Comparison of ENCODE assay signal across 30 cellular contexts in genomic region chr1:99110140-99111041, GRCh38.
"Had no signal": no experiment of that assay in that cellular context is flagged by ENCODE, and none has a peak within 500 bp of the region (broad histone marks: within the 10 kb centered on the region; RNA-seq: fewer than 3 reads in every experiment).

No MANE protein-coding gene starts in this region.

- H3K4me1 ChIP-seq: lower lobe of right lung had no signal

- DNase-seq: activated CD4-positive, alpha-beta memory T cell treated with anti-CD3 and anti-CD28 coated beads, Interleukin-2, amount 10 ng/mL, durations not matched to agents 7 days and 5 days; activated CD4-positive, alpha-beta T cell treated with anti-CD3 and anti-CD28 coated beads for 1 hour; activated CD4-positive, alpha-beta T cell treated with anti-CD3 and anti-CD28 coated beads, Interleukin-2, amount 10 ng/mL, durations not matched to agents 7 days and 5 days; activated CD8-positive, alpha-beta memory T cell treated with anti-CD3 and anti-CD28 coated beads, Interleukin-2, amount 50 U/mL, for 48 hours; activated gamma-delta T cell treated with Interleukin-2 at 50 U/mL for 16 hours; activated naive CD8-positive, alpha-beta T cell treated with anti-CD3 and anti-CD28 coated beads, Interleukin-2, amount 50 U/mL, for 24 hours; activated T-cell treated with anti-CD3 and anti-CD28 coated beads, Interleukin-2, amount 50 U/mL, for 24 hours; amygdala; central memory CD4-positive, alpha-beta T cell; endodermal cell; foreskin fibroblast; head of caudate nucleus; hippocampal formation; lower lobe of right lung; mesenchymal stem cell; natural killer cell; posterior cingulate gyrus; stimulated activated CD4-positive, alpha-beta T cell treated with anti-CD3 and anti-CD28 coated beads, Interleukin-4, amount 100 ng/mL, for 24 hours; T1000; trophoblast cell had no signal

- H3K4me1 Mint-ChIP-seq: activated CD4-positive, alpha-beta memory T cell treated with anti-CD3 and anti-CD28 coated beads, Interleukin-2, amount 10 ng/mL, durations not matched to agents 7 days and 5 days; activated CD4-positive, alpha-beta T cell treated with anti-CD3 and anti-CD28 coated beads, Interleukin-2, amount 10 ng/mL, durations not matched to agents 7 days and 5 days; endodermal cell; natural killer cell; stimulated activated effector memory CD8-positive, alpha-beta T cell treated with anti-CD3 and anti-CD28 coated beads, Interleukin-12 subunit alpha, Interleukin-12 subunit beta, amount 100 ng/mL, for 72 hours had no signal

- H3K36me3 ChIP-seq: lower lobe of right lung, thoracic aorta had no signal

- H3K9me3 Mint-ChIP-seq: activated CD4-positive, alpha-beta T cell treated with anti-CD3 and anti-CD28 coated beads, Interleukin-2, amount 10 ng/mL, durations not matched to agents 7 days and 5 days; activated naive CD4-positive, alpha-beta T cell treated with anti-CD3 and anti-CD28 coated beads, Interleukin-2, amount 50 U/mL, for 24 hours; activated naive CD8-positive, alpha-beta T cell treated with anti-CD3 and anti-CD28 coated beads, Interleukin-2, amount 50 U/mL, for 24 hours; endodermal cell; stimulated activated effector memory CD8-positive, alpha-beta T cell treated with anti-CD3 and anti-CD28 coated beads, Interleukin-12 subunit alpha, Interleukin-12 subunit beta, amount 100 ng/mL, for 72 hours; stimulated activated naive CD8-positive, alpha-beta T cell treated with anti-CD3 and anti-CD28 coated beads, Interleukin-15, Interleukin-2, amounts not matched to agents 100 ng/mL and 50 ng/mL, for 24 hours had no signal

- H3K4me3 ChIP-seq: lower lobe of right lung, skin epidermis, thoracic aorta had no signal

- H3K27me3 Mint-ChIP-seq: activated CD4-positive, alpha-beta memory T cell treated with anti-CD3 and anti-CD28 coated beads, Interleukin-2, amount 10 ng/mL, durations not matched to agents 7 days and 5 days; activated CD4-positive, alpha-beta T cell treated with anti-CD3 and anti-CD28 coated beads, Interleukin-2, amount 10 ng/mL, durations not matched to agents 7 days and 5 days; activated naive CD4-positive, alpha-beta T cell treated with anti-CD3 and anti-CD28 coated beads, Interleukin-2, amount 50 U/mL, for 24 hours; activated naive CD8-positive, alpha-beta T cell treated with anti-CD3 and anti-CD28 coated beads, Interleukin-2, amount 50 U/mL, for 24 hours; activated T-cell treated with anti-CD3 and anti-CD28 coated beads, Interleukin-2, amount 50 U/mL, for 24 hours; dendritic cell treated with granulocyte-macrophage colony-stimulating factor and Interleukin-4, amounts not matched to agents 40 ng/mL and 50 ng/mL, for 4 days had no signal

- H3K4me3 Mint-ChIP-seq: activated CD4-positive, alpha-beta memory T cell treated with anti-CD3 and anti-CD28 coated beads, Interleukin-2, amount 10 ng/mL, durations not matched to agents 7 days and 5 days; activated CD4-positive, alpha-beta T cell treated with anti-CD3 and anti-CD28 coated beads, Interleukin-2, amount 10 ng/mL, durations not matched to agents 7 days and 5 days; activated naive CD4-positive, alpha-beta T cell treated with anti-CD3 and anti-CD28 coated beads, Interleukin-2, amount 50 U/mL, for 24 hours; activated naive CD8-positive, alpha-beta T cell treated with anti-CD3 and anti-CD28 coated beads, Interleukin-2, amount 50 U/mL, for 24 hours; activated T-cell treated with anti-CD3 and anti-CD28 coated beads, Interleukin-2, amount 50 U/mL, for 24 hours; dendritic cell treated with granulocyte-macrophage colony-stimulating factor and Interleukin-4, amounts not matched to agents 40 ng/mL and 50 ng/mL, for 4 days; endodermal cell; natural killer cell; stimulated activated effector memory CD8-positive, alpha-beta T cell treated with anti-CD3 and anti-CD28 coated beads, Interleukin-12 subunit alpha, Interleukin-12 subunit beta, amount 100 ng/mL, for 72 hours; stimulated activated naive CD8-positive, alpha-beta T cell treated with anti-CD3 and anti-CD28 coated beads, Interleukin-15, Interleukin-2, amounts not matched to agents 100 ng/mL and 50 ng/mL, for 24 hours had no signal

- H3K36me3 Mint-ChIP-seq: activated naive CD4-positive, alpha-beta T cell treated with anti-CD3 and anti-CD28 coated beads, Interleukin-2, amount 50 U/mL, for 24 hours; natural killer cell; stimulated activated effector memory CD8-positive, alpha-beta T cell treated with anti-CD3 and anti-CD28 coated beads, Interleukin-12 subunit alpha, Interleukin-12 subunit beta, amount 100 ng/mL, for 72 hours had no signal

- H3K9me3 ChIP-seq: thoracic aorta had no signal

- H3K27ac ChIP-seq: lower lobe of right lung, skin epidermis, thoracic aorta had no signal

- H3K27ac Mint-ChIP-seq: activated CD4-positive, alpha-beta memory T cell treated with anti-CD3 and anti-CD28 coated beads, Interleukin-2, amount 10 ng/mL, durations not matched to agents 7 days and 5 days; activated CD4-positive, alpha-beta T cell treated with anti-CD3 and anti-CD28 coated beads, Interleukin-2, amount 10 ng/mL, durations not matched to agents 7 days and 5 days; activated naive CD4-positive, alpha-beta T cell treated with anti-CD3 and anti-CD28 coated beads, Interleukin-2, amount 50 U/mL, for 24 hours; activated naive CD8-positive, alpha-beta T cell treated with anti-CD3 and anti-CD28 coated beads, Interleukin-2, amount 50 U/mL, for 24 hours; activated T-cell treated with anti-CD3 and anti-CD28 coated beads, Interleukin-2, amount 50 U/mL, for 24 hours; dendritic cell treated with granulocyte-macrophage colony-stimulating factor and Interleukin-4, amounts not matched to agents 40 ng/mL and 50 ng/mL, for 4 days; endodermal cell; natural killer cell; stimulated activated effector memory CD8-positive, alpha-beta T cell treated with anti-CD3 and anti-CD28 coated beads, Interleukin-12 subunit alpha, Interleukin-12 subunit beta, amount 100 ng/mL, for 72 hours; stimulated activated naive CD8-positive, alpha-beta T cell treated with anti-CD3 and anti-CD28 coated beads, Interleukin-15, Interleukin-2, amounts not matched to agents 100 ng/mL and 50 ng/mL, for 24 hours had no signal

- ATAC-seq: activated naive CD8-positive, alpha-beta T cell treated with anti-CD3 and anti-CD28 coated beads, Interleukin-2, amount 50 U/mL, for 24 hours; esophagus mucosa; lower lobe of right lung; natural killer cell; sciatic nerve; stimulated activated effector memory CD8-positive, alpha-beta T cell treated with anti-CD3 and anti-CD28 coated beads, Interleukin-12 subunit alpha, Interleukin-12 subunit beta, amount 100 ng/mL, for 72 hours had no signal

- FAIRE-seq: keratinocyte, urothelium cell line had no signal
